ENCODE assay signal across 8 cellular contexts in genomic region chr2:39435974-39436591, GRCh38. TPM values are rescaled to one million over a fixed set of nuclear protein-coding genes. Genes with fewer than 3 reads are reported as not detected.
DNase-seq lines count a peak whose midpoint lies in the region; ATAC-seq and TF ChIP-seq lines count a peak whose summit lies in the region.

No MANE protein-coding gene starts in this region.

- WGBS in mesendoderm (ENCODE audit: extremely low coverage, insufficient coverage, low lambda C conversion rate): no CpG with 5 or more reads among the region's 16 CpGs

- no peaks in the 10 kb centered on the region for H3K9me2 ChIP-seq in OCI-LY7 (ENCODE audit: insufficient read depth, low read length)

- H2BK5ac ChIP-seq in mesendoderm (ENCODE audit: low read length): peak overlapping the region; percentile 43

- no peak overlapping the region for H4K5ac ChIP-seq in mesendoderm (ENCODE audit: low read length)

- H3K4ac ChIP-seq in mesendoderm (ENCODE audit: low read depth, low read length): no peak overlapping the region

- peak overlapping the region; percentile 90 for H3K23ac ChIP-seq in mesendoderm (ENCODE audit: low read length)

- POLR2A ChIA-PET in AG04449 (lab: Yijun Ruan, JAX): no interaction called here
- POLR2A ChIA-PET in OCI-LY7 (lab: Charles Lee): interaction anchor here (0.7 to 0.8 kb wide), 2 partner anchors 13 to 34 kb away, joined by 3 read pairs; no protein-coding TSS in a partner anchor

- ATAC-seq in GM19438 (IDR thresholded peaks at IDR 0.05; ENCODE audit: low read depth, unreplicated experiment) (peak; percentile 1), upper lobe of right lung (no peak), GM18873 (IDR thresholded peaks at IDR 0.05; ENCODE audit: low FRiP score, unreplicated experiment) (no peak)

- H3K79me2 ChIP-seq in OCI-LY7 (ENCODE audit: insufficient read depth, low read depth, low read length) (peaks cover 53% of the 10 kb centered on the region), mesendoderm (ENCODE audit: control insufficient read depth, insufficient read depth, low read length) (peaks cover 44% of the 10 kb centered on the region)

- H3K36me3 ChIP-seq in OCI-LY7 (ENCODE audit: insufficient read depth, low read length) (no peaks in the 10 kb centered on the region), mesendoderm (ENCODE audit: control insufficient read depth, insufficient read depth, low read length) (no peaks in the 10 kb centered on the region), upper lobe of right lung (no peaks in the 10 kb centered on the region)
- H3K36me3 ChIP-seq in effector memory CD4-positive, alpha-beta T cell (ENCODE audit: control insufficient read depth, insufficient read depth, low read length): no peaks in the 10 kb centered on the region

- TF ChIP-seq CTCF in AG04449 (IDR thresholded peaks at IDR 0.05; ENCODE audit: insufficient read depth, low read length, missing control alignments) (no peak), OCI-LY7 (conservative IDR thresholded peaks at IDR 0.05; ENCODE audit: low read length) (no peak), upper lobe of right lung (IDR thresholded peaks at IDR 0.05) (no peak)

- peak overlapping the region; percentile 88 for H3K4me2 ChIP-seq in OCI-LY7 (ENCODE audit: low read length)
- H3K4me2 ChIP-seq in mesendoderm (ENCODE audit: low read length): peak overlapping the region; percentile 53

- H3K27ac ChIP-seq in OCI-LY7 (ENCODE audit: low read depth, low read length, poor library complexity, severe bottlenecking) (peak overlapping the region; percentile 61), mesendoderm (ENCODE audit: low read depth, low read length) (peak overlapping the region; percentile 90), upper lobe of right lung (peak overlapping the region; percentile 91)
- no peak overlapping the region for H3K27ac ChIP-seq in effector memory CD4-positive, alpha-beta T cell (ENCODE audit: insufficient read depth, low read length, poor library complexity, severe bottlenecking)

- H2AFZ ChIP-seq in OCI-LY7 (ENCODE audit: low read length): peak overlapping the region; percentile 77

- no TSS peak for BruUV-seq in OCI-LY7 (replicated peaks; lab: Mats Ljungman, UMichigan)

- CTCF ChIA-PET in AG04449 (lab: Yijun Ruan, JAX) (interaction anchor here (0.8 to 1.3 kb wide), 2 partner anchors 19 to 56 kb away, joined by 3 to 4 read pairs; no protein-coding TSS in a partner anchor), OCI-LY7 (lab: Charles Lee; ENCODE audit: unreplicated experiment) (no interaction called here)

- no peak overlapping the region for H2BK120ac ChIP-seq in mesendoderm (ENCODE audit: low read depth, low read length)

- no peak overlapping the region for H2AK5ac ChIP-seq in mesendoderm (ENCODE audit: low read length)

- H3K4me3 ChIP-seq in AG04449 (ENCODE audit: low read depth, low read length) (peak overlapping the region; percentile 90), OCI-LY7 (ENCODE audit: low read depth, low read length, poor library complexity, severe bottlenecking) (peak overlapping the region; percentile 87), mesendoderm (ENCODE audit: low read length) (peak overlapping the region; percentile 87), upper lobe of right lung (peak overlapping the region; percentile 93)
- H3K4me3 ChIP-seq in effector memory CD4-positive, alpha-beta T cell (ENCODE audit: insufficient read depth, low read depth, low read length, poor library complexity, severe bottlenecking): peak overlapping the region; percentile 97

- no peaks in the 10 kb centered on the region for H3K27me3 ChIP-seq in effector memory CD4-positive, alpha-beta T cell (replicated peaks; ENCODE audit: control insufficient read depth, insufficient read depth, low read length, poor library complexity, severe bottlenecking)
- H3K27me3 ChIP-seq in mesendoderm (ENCODE audit: insufficient read depth, low read length, poor library complexity) (no peaks in the 10 kb centered on the region), upper lobe of right lung (no peaks in the 10 kb centered on the region)

- DNase-seq in AG04449 (ENCODE audit: low read depth, low spot score): no peak
- DNase-seq in OCI-LY7 (ENCODE audit: low spot score): peak; percentile 23
- DNase-seq in effector memory CD4-positive, alpha-beta T cell: no peak
- DNase-seq in mesendoderm: no peak
- no peak for DNase-seq in upper lobe of right lung
- DNase-seq in DMS114 treated with DMSO at 0.1 percent for 48 hours (lab: John Stamatoyannopoulos, UW; ENCODE audit: unreplicated experiment): no peak

- H4K8ac ChIP-seq in mesendoderm (ENCODE audit: low read depth, low read length): no peak overlapping the region

- no peaks in the 10 kb centered on the region for H3K9me3 ChIP-seq in OCI-LY7 (ENCODE audit: low read length)
- no peaks in the 10 kb centered on the region for H3K9me3 ChIP-seq in effector memory CD4-positive, alpha-beta T cell (ENCODE audit: control insufficient read depth, low read length)
- H3K9me3 ChIP-seq in upper lobe of right lung: no peaks in the 10 kb centered on the region

- H4K20me1 ChIP-seq in OCI-LY7 (ENCODE audit: insufficient read depth, low read length): peaks cover 16% of the 10 kb centered on the region

- peak overlapping the region; percentile 94 for H3K9ac ChIP-seq in mesendoderm (ENCODE audit: low read length)

- H3K56ac ChIP-seq in mesendoderm (ENCODE audit: low read length): peak overlapping the region; percentile 95

- peaks cover 32% of the 10 kb centered on the region for H3K4me1 ChIP-seq in OCI-LY7 (ENCODE audit: insufficient read depth, low read length, poor library complexity, severe bottlenecking)
- peaks cover 8% of the 10 kb centered on the region for H3K4me1 ChIP-seq in effector memory CD4-positive, alpha-beta T cell (ENCODE audit: control insufficient read depth, insufficient read depth, low read length, poor library complexity, severe bottlenecking)
- peaks cover 13% of the 10 kb centered on the region for H3K4me1 ChIP-seq in mesendoderm (ENCODE audit: control insufficient read depth, low read depth, low read length)
- peaks cover 56% of the 10 kb centered on the region for H3K4me1 ChIP-seq in upper lobe of right lung

- no peak overlapping the region for H3K18ac ChIP-seq in mesendoderm (ENCODE audit: low read length)

- H2BK15ac ChIP-seq in mesendoderm (replicated peaks; ENCODE audit: low read depth): no peak overlapping the region

- intact Hi-C loops in OCI-LY7 (cut with micrococcal nuclease; ENCODE audit: unreplicated experiment): loop anchor here (2.0 to 5.0 kb wide), 3 partner anchors 35 to 309 kb away; no protein-coding TSS in a partner anchor
- intact Hi-C loops in upper lobe of right lung (cut with DNase I): no loop called here

- peaks cover 8% of the 10 kb centered on the region for H3K79me1 ChIP-seq in mesendoderm (ENCODE audit: low read length)

RNA-seq across cellular contexts. Expression of gene MAP4K3, which starts 1.0 kb away (rescaled TPM):
- total RNA-seq in OCI-LY7 (2014; rRNA removed; shearing (Covaris generic)): 10.7 and 12.4 TPM in 2 replicates
- total RNA-seq in OCI-LY7 (2022) (17.5 and 19.1 TPM in 2 replicates), upper lobe of right lung (55.5 TPM)
- 24.1 TPM for polyA plus RNA-seq in mesendoderm (2013, experiment 1 of 2)
- 25.5 TPM for polyA plus RNA-seq in mesendoderm (2013, experiment 2 of 2)
